ENCODE assay signal across 32 cellular contexts in the genomic region with DNA sequence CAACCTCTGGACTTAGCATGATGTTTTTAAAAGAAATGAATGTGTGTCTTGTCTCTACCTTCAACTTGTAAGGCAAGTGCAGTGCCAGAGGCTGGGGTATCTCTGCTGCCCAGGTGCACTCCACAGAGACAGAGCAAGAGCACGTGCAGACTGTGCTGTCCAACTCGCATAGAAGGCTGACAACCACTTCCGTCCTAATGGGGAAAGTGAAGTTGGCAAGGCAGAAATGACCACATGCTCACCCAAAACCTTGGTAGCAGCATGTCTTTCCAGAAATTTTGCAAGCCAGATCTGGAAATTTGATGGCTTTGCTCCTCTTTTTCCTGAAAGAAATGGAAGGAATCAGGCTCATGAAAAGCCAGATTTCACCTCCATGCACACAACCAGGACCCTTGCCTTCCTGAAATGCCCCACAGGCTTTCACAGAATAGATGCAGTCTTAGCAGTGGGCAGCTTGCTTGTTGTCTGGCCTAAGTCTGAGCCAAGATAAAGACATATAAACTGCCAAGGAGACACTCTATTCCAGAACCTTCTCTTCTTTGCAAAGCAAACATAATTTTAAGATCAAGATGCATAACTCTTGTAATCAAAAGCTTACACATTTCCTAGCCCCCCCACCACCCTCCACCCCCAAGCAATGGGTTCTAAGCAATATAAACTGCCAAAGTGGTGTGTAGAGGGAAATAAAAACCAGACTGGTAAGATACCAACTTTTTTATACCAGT. TPM values are rescaled to one million over a fixed set of nuclear protein-coding genes. Genes with fewer than 3 reads are reported as not detected.
"Had no signal": no experiment of that assay in that cellular context is flagged by ENCODE, and none has a peak within 500 bp of the region (broad histone marks: within the 10 kb centered on the region; RNA-seq: fewer than 3 reads in every experiment).

No MANE protein-coding gene starts in this region.

- H3K4me1 Mint-ChIP-seq: activated CD4-positive, alpha-beta T cell treated with anti-CD3 and anti-CD28 coated beads, Interleukin-2, amount 10 ng/mL, durations not matched to agents 24 days and 14 days; activated naive CD4-positive, alpha-beta T cell treated with anti-CD3 and anti-CD28 coated beads, Interleukin-2, amount 50 U/mL, for 24 hours; activated naive CD8-positive, alpha-beta T cell treated with anti-CD3 and anti-CD28 coated beads, Interleukin-2, amount 50 U/mL, for 24 hours; stimulated activated effector memory CD8-positive, alpha-beta T cell treated with anti-CD3 and anti-CD28 coated beads, Interleukin-12 subunit alpha, Interleukin-12 subunit beta, amount 100 ng/mL, for 72 hours; stimulated activated naive CD8-positive, alpha-beta T cell treated with anti-CD3 and anti-CD28 coated beads, Interleukin-15, amount 100 ng/mL, for 72 hours; T-helper 17 cell had no signal

- H3K27ac ChIP-seq: breast epithelium, esophagus squamous epithelium, heart right ventricle, right lobe of liver, skin epidermis had no signal

- ATAC-seq: activated naive CD8-positive, alpha-beta T cell treated with anti-CD3 and anti-CD28 coated beads, Interleukin-2, amount 50 U/mL, for 24 hours; heart right ventricle; mucosa of descending colon; natural killer cell treated with Interleukin-12 subunit alpha and Interleukin-12 subunit beta and Interleukin-15 and Interleukin-18, amount 100 ng/mL, for 72 hours; stimulated activated effector memory CD8-positive, alpha-beta T cell treated with anti-CD3 and anti-CD28 coated beads, Interleukin-12 subunit alpha, Interleukin-12 subunit beta, amount 100 ng/mL, for 72 hours; stimulated activated naive CD8-positive, alpha-beta T cell treated with anti-CD3 and anti-CD28 coated beads, Interleukin-15, amount 100 ng/mL, for 72 hours; T-helper 17 cell had no signal

- H3K9me3 Mint-ChIP-seq: activated naive CD4-positive, alpha-beta T cell treated with anti-CD3 and anti-CD28 coated beads, Interleukin-2, amount 50 U/mL, for 24 hours; natural killer cell treated with Interleukin-12 subunit alpha and Interleukin-12 subunit beta and Interleukin-15 and Interleukin-18, amount 100 ng/mL, for 72 hours; stimulated activated effector memory CD8-positive, alpha-beta T cell treated with anti-CD3 and anti-CD28 coated beads, Interleukin-12 subunit alpha, Interleukin-12 subunit beta, amount 100 ng/mL, for 72 hours had no signal

- H3K4me3 ChIP-seq: breast epithelium, esophagus squamous epithelium, heart right ventricle, mucosa of descending colon, right lobe of liver, skin epidermis, thyroid gland had no signal

- H3K4me1 ChIP-seq: breast epithelium, heart right ventricle had no signal

- H3K27ac Mint-ChIP-seq: activated CD4-positive, alpha-beta memory T cell treated with anti-CD3 and anti-CD28 coated beads for 36 hours; activated CD4-positive, alpha-beta T cell treated with anti-CD3 and anti-CD28 coated beads, Interleukin-2, amount 10 ng/mL, durations not matched to agents 24 days and 14 days; activated naive CD4-positive, alpha-beta T cell treated with anti-CD3 and anti-CD28 coated beads, Interleukin-2, amount 50 U/mL, for 24 hours; activated naive CD8-positive, alpha-beta T cell treated with anti-CD3 and anti-CD28 coated beads, Interleukin-2, amount 50 U/mL, for 24 hours; activated T-helper 1 cell treated with anti-CD3 and anti-CD28 coated beads, Interleukin-12 subunit alpha, Interleukin-12 subunit beta, Interleukin-2, Interleukin-4 antibody, amounts not matched to agents 30 ng/mL and 10 ng/mL and 1 ng/mL, durations not matched to agents 14 hours and 24 hours and 36 hours; natural killer cell treated with Interleukin-12 subunit alpha and Interleukin-12 subunit beta and Interleukin-15 and Interleukin-18, amount 100 ng/mL, for 72 hours; stimulated activated effector memory CD8-positive, alpha-beta T cell treated with anti-CD3 and anti-CD28 coated beads, Interleukin-12 subunit alpha, Interleukin-12 subunit beta, amount 100 ng/mL, for 72 hours; stimulated activated naive CD8-positive, alpha-beta T cell treated with anti-CD3 and anti-CD28 coated beads, Interleukin-15, amount 100 ng/mL, for 72 hours; T-helper 17 cell had no signal

- H3K4me3 Mint-ChIP-seq: activated CD4-positive, alpha-beta memory T cell treated with anti-CD3 and anti-CD28 coated beads for 36 hours; activated CD4-positive, alpha-beta T cell treated with anti-CD3 and anti-CD28 coated beads, Interleukin-2, amount 10 ng/mL, durations not matched to agents 24 days and 14 days; activated naive CD4-positive, alpha-beta T cell treated with anti-CD3 and anti-CD28 coated beads, Interleukin-2, amount 50 U/mL, for 24 hours; activated naive CD8-positive, alpha-beta T cell treated with anti-CD3 and anti-CD28 coated beads, Interleukin-2, amount 50 U/mL, for 24 hours; activated T-helper 1 cell treated with anti-CD3 and anti-CD28 coated beads, Interleukin-12 subunit alpha, Interleukin-12 subunit beta, Interleukin-2, Interleukin-4 antibody, amounts not matched to agents 30 ng/mL and 10 ng/mL and 1 ng/mL, durations not matched to agents 14 hours and 24 hours and 36 hours; natural killer cell treated with Interleukin-12 subunit alpha and Interleukin-12 subunit beta and Interleukin-15 and Interleukin-18, amount 100 ng/mL, for 72 hours; stimulated activated effector memory CD8-positive, alpha-beta T cell treated with anti-CD3 and anti-CD28 coated beads, Interleukin-12 subunit alpha, Interleukin-12 subunit beta, amount 100 ng/mL, for 72 hours; stimulated activated naive CD8-positive, alpha-beta T cell treated with anti-CD3 and anti-CD28 coated beads, Interleukin-15, amount 100 ng/mL, for 72 hours; T-helper 17 cell had no signal

- DNase-seq: activated CD4-positive, alpha-beta memory T cell treated with anti-CD3 and anti-CD28 coated beads for 36 hours; activated CD4-positive, alpha-beta T cell treated with anti-CD3 and anti-CD28 coated beads, Interleukin-2, amount 10 ng/mL, durations not matched to agents 24 days and 14 days; activated CD4-positive, CD25-positive, alpha-beta regulatory T cell treated with anti-CD3 and anti-CD28 coated beads, Interleukin-2, amount 50 U/mL, for 72 hours; activated CD8-positive, alpha-beta memory T cell treated with anti-CD3 and anti-CD28 coated beads, Interleukin-2, amount 50 U/mL, for 4 hours; activated effector memory CD4-positive, alpha-beta T cell treated with anti-CD3 and anti-CD28 coated beads, Interleukin-2, amount 50 U/mL, for 16 hours; activated naive CD8-positive, alpha-beta T cell treated with anti-CD3 and anti-CD28 coated beads, Interleukin-2, amount 50 U/mL, for 24 hours; activated T-cell treated with anti-CD3 and anti-CD28 coated beads, Interleukin-2, amount 50 U/mL, for 1 hour; amygdala; dermis blood vessel endothelial cell; effector CD4-positive, alpha-beta T cell; esophagus squamous epithelium; foreskin melanocyte; heart right ventricle; mucosa of descending colon; right lobe of liver; stimulated activated CD4-positive, alpha-beta T cell treated with anti-CD3 and anti-CD28 coated beads, Interleukin-12 subunit alpha, Interleukin-12 subunit beta, amount 100 ng/mL, for 4 hours; stimulated activated CD4-positive, alpha-beta T cell treated with anti-CD3 and anti-CD28 coated beads, Interleukin-4, amount 100 ng/mL, for 1 hour; stimulated activated naive CD8-positive, alpha-beta T cell treated with anti-CD3 and anti-CD28 coated beads, Interleukin-15, amount 100 ng/mL, for 72 hours; substantia nigra; T-helper 17 cell; T1000; thyroid gland had no signal

- H3K9me3 ChIP-seq: right lobe of liver, thyroid gland had no signal

- FAIRE-seq: colon had no signal

- H3K36me3 ChIP-seq: breast epithelium, esophagus squamous epithelium, heart right ventricle, right lobe of liver, thyroid gland had no signal

- H3K36me3 Mint-ChIP-seq: activated CD4-positive, alpha-beta memory T cell treated with anti-CD3 and anti-CD28 coated beads for 36 hours; activated naive CD4-positive, alpha-beta T cell treated with anti-CD3 and anti-CD28 coated beads, Interleukin-2, amount 50 U/mL, for 24 hours; natural killer cell treated with Interleukin-12 subunit alpha and Interleukin-12 subunit beta and Interleukin-15 and Interleukin-18, amount 100 ng/mL, for 72 hours; stimulated activated effector memory CD8-positive, alpha-beta T cell treated with anti-CD3 and anti-CD28 coated beads, Interleukin-12 subunit alpha, Interleukin-12 subunit beta, amount 100 ng/mL, for 72 hours had no signal

- H3K27me3 ChIP-seq: breast epithelium, esophagus squamous epithelium, right lobe of liver, thyroid gland had no signal

RNA-seq across cellular contexts. Expression of gene SLC22A3, which starts 26.8 kb away (rescaled TPM):
- total RNA-seq: activated CD4-positive, alpha-beta memory T cell treated with anti-CD3 and anti-CD28 coated beads for 36 hours; activated CD4-positive, alpha-beta T cell treated with anti-CD3 and anti-CD28 coated beads, Interleukin-2, amount 10 ng/mL, durations not matched to agents 24 days and 14 days; activated CD8-positive, alpha-beta memory T cell treated with anti-CD3 and anti-CD28 coated beads for 36 hours; activated T-helper 1 cell treated with anti-CD3 and anti-CD28 coated beads, Interleukin-12 subunit alpha, Interleukin-12 subunit beta, Interleukin-2, Interleukin-4 antibody, amounts not matched to agents 30 ng/mL and 10 ng/mL and 1 ng/mL, durations not matched to agents 14 hours and 24 hours and 36 hours; lung microvascular endothelial cell; myocyte; natural killer cell treated with Interleukin-12 subunit alpha and Interleukin-12 subunit beta and Interleukin-15 and Interleukin-18, amount 100 ng/mL, for 72 hours; T-helper 17 cell had no signal
